Comparison of ENCODE assay signal across 21 cellular contexts in genomic region chrX:119429471-119429870, GRCh38.
"Had no signal": no experiment of that assay in that cellular context is flagged by ENCODE, and none has a peak within 500 bp of the region (broad histone marks: within the 10 kb centered on the region; RNA-seq: fewer than 3 reads in every experiment).

No MANE protein-coding gene starts in this region.

- H3K4me1 ChIP-seq: prostate gland had no signal

- H3K9me3 ChIP-seq: prostate gland, tibial artery had no signal

- H3K27me3 Mint-ChIP-seq: activated CD4-positive, alpha-beta memory T cell treated with anti-CD3 and anti-CD28 coated beads, Interleukin-2, amount 10 ng/mL, durations not matched to agents 7 days and 5 days; activated CD4-positive, alpha-beta T cell treated with anti-CD3 and anti-CD28 coated beads, Interleukin-2, amount 10 ng/mL, durations not matched to agents 24 days and 14 days; activated naive CD4-positive, alpha-beta T cell treated with anti-CD3 and anti-CD28 coated beads, Interleukin-2, amount 10 ng/mL, durations not matched to agents 7 days and 5 days; brain; effector memory CD8-positive, alpha-beta T cell; natural killer cell treated with Interleukin-12 subunit alpha and Interleukin-12 subunit beta and Interleukin-15 and Interleukin-18, amount 100 ng/mL, for 72 hours; stimulated activated naive CD8-positive, alpha-beta T cell treated with anti-CD3 and anti-CD28 coated beads, Interleukin-15, Interleukin-2, amounts not matched to agents 100 ng/mL and 50 ng/mL, for 24 hours had no signal

- H3K27ac ChIP-seq: prostate gland, tibial artery, VCaP had no signal

- H3K27ac Mint-ChIP-seq: activated CD4-positive, alpha-beta memory T cell treated with anti-CD3 and anti-CD28 coated beads, Interleukin-2, amount 10 ng/mL, durations not matched to agents 7 days and 5 days; activated CD4-positive, alpha-beta T cell treated with anti-CD3 and anti-CD28 coated beads, Interleukin-2, amount 10 ng/mL, durations not matched to agents 24 days and 14 days; activated naive CD4-positive, alpha-beta T cell treated with anti-CD3 and anti-CD28 coated beads, Interleukin-2, amount 10 ng/mL, durations not matched to agents 7 days and 5 days; activated T-cell treated with anti-CD3 and anti-CD28 coated beads, Interleukin-2, amount 50 U/mL, for 72 hours; brain; effector memory CD8-positive, alpha-beta T cell; natural killer cell treated with Interleukin-12 subunit alpha and Interleukin-12 subunit beta and Interleukin-15 and Interleukin-18, amount 100 ng/mL, for 72 hours; stimulated activated naive CD8-positive, alpha-beta T cell treated with anti-CD3 and anti-CD28 coated beads, Interleukin-15, Interleukin-2, amounts not matched to agents 100 ng/mL and 50 ng/mL, for 24 hours; T-helper 2 cell treated with Interferon-gamma antibody and Interleukin-4, amounts not matched to agents 5 μg/mL and 100 μg/mL, for 36 hours had no signal

- H3K9me3 Mint-ChIP-seq: activated CD4-positive, alpha-beta memory T cell treated with anti-CD3 and anti-CD28 coated beads, Interleukin-2, amount 10 ng/mL, durations not matched to agents 7 days and 5 days; activated CD4-positive, alpha-beta T cell treated with anti-CD3 and anti-CD28 coated beads, Interleukin-2, amount 10 ng/mL, durations not matched to agents 24 days and 14 days; activated naive CD4-positive, alpha-beta T cell treated with anti-CD3 and anti-CD28 coated beads, Interleukin-2, amount 10 ng/mL, durations not matched to agents 7 days and 5 days; activated T-cell treated with anti-CD3 and anti-CD28 coated beads, Interleukin-2, amount 50 U/mL, for 72 hours; effector memory CD8-positive, alpha-beta T cell; natural killer cell treated with Interleukin-12 subunit alpha and Interleukin-12 subunit beta and Interleukin-15 and Interleukin-18, amount 100 ng/mL, for 72 hours; stimulated activated naive CD8-positive, alpha-beta T cell treated with anti-CD3 and anti-CD28 coated beads, Interleukin-15, Interleukin-2, amounts not matched to agents 100 ng/mL and 50 ng/mL, for 24 hours; T-helper 2 cell treated with Interferon-gamma antibody and Interleukin-4, amounts not matched to agents 5 μg/mL and 100 μg/mL, for 36 hours had no signal

- DNase-seq: activated CD4-positive, alpha-beta memory T cell treated with anti-CD3 and anti-CD28 coated beads, Interleukin-2, amount 10 ng/mL, durations not matched to agents 7 days and 5 days; activated CD4-positive, alpha-beta T cell treated with anti-CD3 and anti-CD28 coated beads, Interleukin-2, amount 10 ng/mL, durations not matched to agents 24 days and 14 days; activated effector memory CD4-positive, alpha-beta T cell treated with Interleukin-2 at 50 U/mL for 16 hours; activated naive CD4-positive, alpha-beta T cell treated with anti-CD3 and anti-CD28 coated beads, Interleukin-2, amount 10 ng/mL, durations not matched to agents 7 days and 5 days; activated T-cell treated with anti-CD3 and anti-CD28 coated beads, Interleukin-2, amount 50 U/mL, for 72 hours; effector memory CD8-positive, alpha-beta T cell; hippocampal formation; right cardiac atrium; stimulated activated CD4-positive, alpha-beta T cell treated with anti-CD3 and anti-CD28 coated beads, Interleukin-12 subunit alpha, Interleukin-12 subunit beta, amount 100 ng/mL, for 4 hours; stimulated activated CD4-positive, alpha-beta T cell treated with anti-CD3 and anti-CD28 coated beads, Interleukin-4, amount 100 ng/mL, for 4 hours; tibial artery had no signal

- H3K4me3 Mint-ChIP-seq: activated CD4-positive, alpha-beta memory T cell treated with anti-CD3 and anti-CD28 coated beads, Interleukin-2, amount 10 ng/mL, durations not matched to agents 7 days and 5 days; activated CD4-positive, alpha-beta T cell treated with anti-CD3 and anti-CD28 coated beads, Interleukin-2, amount 10 ng/mL, durations not matched to agents 24 days and 14 days; activated naive CD4-positive, alpha-beta T cell treated with anti-CD3 and anti-CD28 coated beads, Interleukin-2, amount 10 ng/mL, durations not matched to agents 7 days and 5 days; activated T-cell treated with anti-CD3 and anti-CD28 coated beads, Interleukin-2, amount 50 U/mL, for 72 hours; brain; effector memory CD8-positive, alpha-beta T cell; natural killer cell treated with Interleukin-12 subunit alpha and Interleukin-12 subunit beta and Interleukin-15 and Interleukin-18, amount 100 ng/mL, for 72 hours; stimulated activated naive CD8-positive, alpha-beta T cell treated with anti-CD3 and anti-CD28 coated beads, Interleukin-15, Interleukin-2, amounts not matched to agents 100 ng/mL and 50 ng/mL, for 24 hours; T-helper 2 cell treated with Interferon-gamma antibody and Interleukin-4, amounts not matched to agents 5 μg/mL and 100 μg/mL, for 36 hours had no signal

- ATAC-seq: activated CD4-positive, CD25-positive, alpha-beta regulatory T cell treated with anti-CD3 and anti-CD28 coated beads, Interleukin-2, amount 50 U/mL, for 24 hours; activated T-cell treated with anti-CD3 and anti-CD28 coated beads, Interleukin-2, amount 50 U/mL, for 72 hours; effector memory CD8-positive, alpha-beta T cell; esophagus mucosa; natural killer cell treated with Interleukin-12 subunit alpha and Interleukin-12 subunit beta and Interleukin-15 and Interleukin-18, amount 100 ng/mL, for 72 hours; right cardiac atrium had no signal

- H3K4me3 ChIP-seq: prostate gland, tibial artery had no signal

- FAIRE-seq: colon, frontal cortex had no signal

- H3K27me3 ChIP-seq: tibial artery had no signal

- H3K4me1 Mint-ChIP-seq: activated CD4-positive, alpha-beta memory T cell treated with anti-CD3 and anti-CD28 coated beads, Interleukin-2, amount 10 ng/mL, durations not matched to agents 7 days and 5 days had no signal

- H3K36me3 ChIP-seq: prostate gland, tibial artery had no signal

- H3K36me3 Mint-ChIP-seq: activated naive CD4-positive, alpha-beta T cell treated with anti-CD3 and anti-CD28 coated beads, Interleukin-2, amount 10 ng/mL, durations not matched to agents 7 days and 5 days had no signal
